Comparison of ENCODE assay signal across 15 cellular contexts in genomic region chr18:35610089-35610488, GRCh38. TPM values are rescaled to one million over a fixed set of nuclear protein-coding genes. Genes with fewer than 3 reads are reported as not detected.
A peak's percentile ranks its signal among the peaks of the same experiment; 100 is the strongest.
DNase-seq lines count a peak whose midpoint lies in the region; ATAC-seq and TF ChIP-seq lines count a peak whose summit lies in the region.
"Had no signal": no experiment of that assay in that cellular context is flagged by ENCODE, and none has a peak within 500 bp of the region (broad histone marks: within the 10 kb centered on the region; RNA-seq: fewer than 3 reads in every experiment).

No MANE protein-coding gene starts in this region.

- peaks cover 0 to 57% (median 5%) of the 10 kb centered on the region in 3 donors for H3K4me1 ChIP-seq in gastroesophageal sphincter

- no peak for TF ChIP-seq POLR2A in gastroesophageal sphincter (IDR thresholded peaks at IDR 0.05)

- no peak for TF ChIP-seq CTCF in gastroesophageal sphincter (IDR thresholded peaks at IDR 0.05)

- no peaks in the 10 kb centered on the region for H3K36me3 ChIP-seq in gastroesophageal sphincter

- no peaks in the 10 kb centered on the region for H3K9me3 ChIP-seq in gastroesophageal sphincter

- H3K27ac ChIP-seq in gastroesophageal sphincter, result no peak overlapping the region
- H3K27ac ChIP-seq: coronary artery, KMS-11 had no signal

- in situ Hi-C loops in ACHN (cut with HindIII; ENCODE audit: low pct_ligation_motif_present, low pct_unique_long_range_greater_than_20kb, low sequenced_read_pairs), result no loop called here

- WGBS in gastroesophageal sphincter (ENCODE audit: low coverage in 1 of 2), 2 donors, result 72 to 94% methylated on average over 3 of the region's 3 CpGs

- H3K27me3 ChIP-seq in gastroesophageal sphincter, result no peaks in the 10 kb centered on the region

- ATAC-seq in gastroesophageal sphincter, result no peak
- ATAC-seq: activated CD8-positive, alpha-beta T cell treated with anti-CD3 and anti-CD28 coated beads, Interleukin-2, amount 10 ng/mL, durations not matched to agents 7 days and 5 days; activated T-helper 17 cell treated with anti-CD3 and anti-CD28 coated beads, Interleukin-2, amount 50 U/mL, for 72 hours; left cardiac atrium had no signal

- no peak for TF ChIP-seq EP300 in gastroesophageal sphincter (IDR thresholded peaks at IDR 0.05)

- no peak overlapping the region for H3K4me3 ChIP-seq in gastroesophageal sphincter
- H3K4me3 ChIP-seq: coronary artery had no signal

- peak in 2 of 3 experiments; percentile 1 to 53 for DNase-seq in NCI-H1417 (lab: John Stamatoyannopoulos, UW)
- no peak for DNase-seq in NCI-H1417 treated with DMSO at 0.1 percent for 48 hours (lab: John Stamatoyannopoulos, UW)
- peak; percentile 46 for DNase-seq in NCI-H146 (lab: John Stamatoyannopoulos, UW)
- peak; percentile 73 for DNase-seq in SW480 (ENCODE audit: low spot score)
- peak; percentile 22 for DNase-seq in left kidney (ENCODE audit: low read depth, low spot score)
- DNase-seq in central memory CD4-positive, alpha-beta T cell, result no peak
- DNase-seq in ACHN, result no peak
- DNase-seq: activated CD8-positive, alpha-beta T cell treated with anti-CD3 and anti-CD28 coated beads, Interleukin-2, amount 10 ng/mL, durations not matched to agents 7 days and 5 days; left cardiac atrium; naive B cell; NCI-H1694 treated with DMSO at 0.1 percent for 48 hours had no signal

RNA-seq across cellular contexts. Expression of gene GALNT1, which starts 28.5 kb away (rescaled TPM):
- 10 to 100 TPM; 38.7 to 52.1 (median 46.8) TPM for total RNA-seq in gastroesophageal sphincter

Comparison
In these comparisons a context has a peak if more than half of its experiments do, and no peak if none do; other contexts are left out.
1. DNase-seq: peak in NCI-H1417 (2 of 3), NCI-H146 (single experiment), SW480 (single experiment) and left kidney (single experiment); none in NCI-H1417 treated with DMSO at 0.1 percent for 48 hours (single experiment), central memory CD4-positive, alpha-beta T cell (single experiment) and ACHN (single experiment).